1 cellular context compared by ENCODE assay signal in the genomic region with DNA sequence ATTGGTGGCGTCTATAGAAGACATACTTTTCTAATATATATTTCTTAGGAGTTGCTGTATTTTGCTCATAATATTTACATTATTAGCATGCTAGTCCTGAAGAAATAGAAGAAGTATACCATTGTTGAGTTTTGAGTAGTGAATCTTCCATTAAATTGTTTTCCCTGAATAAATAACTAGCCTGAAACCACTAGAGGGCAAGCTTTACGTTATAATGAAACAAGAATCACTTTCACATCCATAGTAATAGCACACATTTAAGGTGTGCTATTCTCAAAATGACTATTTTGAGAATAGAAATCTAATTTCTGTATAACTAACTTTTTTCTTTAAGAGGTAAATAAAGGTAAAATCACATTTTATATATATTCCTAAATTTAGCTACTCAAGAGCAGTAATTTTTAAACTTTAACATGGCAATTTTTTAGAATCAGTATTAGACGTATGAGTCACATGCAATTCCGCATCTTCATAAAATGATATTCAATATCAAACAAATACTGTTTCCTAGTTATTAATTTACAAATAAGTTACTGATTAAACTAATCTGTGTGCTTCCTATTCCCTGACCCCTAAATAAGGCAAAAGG.
TF ChIP-seq lines count a peak whose summit lies in the region.

No MANE protein-coding gene starts in this region.

TF ChIP-seq in GM12878, 131 proteins besides CTCF, POLR2A, EP300 and RAD21 (continued from another document):
- TF ChIP-seq IRF4 (IDR thresholded peaks at IDR 0.05; ENCODE audit: low read depth, low read length), result peak; percentile 90
- TF ChIP-seq JUNB (IDR thresholded peaks at IDR 0.05), result peak; percentile 78
